ENCODE assay signal across 1 cellular context in the genomic region with DNA sequence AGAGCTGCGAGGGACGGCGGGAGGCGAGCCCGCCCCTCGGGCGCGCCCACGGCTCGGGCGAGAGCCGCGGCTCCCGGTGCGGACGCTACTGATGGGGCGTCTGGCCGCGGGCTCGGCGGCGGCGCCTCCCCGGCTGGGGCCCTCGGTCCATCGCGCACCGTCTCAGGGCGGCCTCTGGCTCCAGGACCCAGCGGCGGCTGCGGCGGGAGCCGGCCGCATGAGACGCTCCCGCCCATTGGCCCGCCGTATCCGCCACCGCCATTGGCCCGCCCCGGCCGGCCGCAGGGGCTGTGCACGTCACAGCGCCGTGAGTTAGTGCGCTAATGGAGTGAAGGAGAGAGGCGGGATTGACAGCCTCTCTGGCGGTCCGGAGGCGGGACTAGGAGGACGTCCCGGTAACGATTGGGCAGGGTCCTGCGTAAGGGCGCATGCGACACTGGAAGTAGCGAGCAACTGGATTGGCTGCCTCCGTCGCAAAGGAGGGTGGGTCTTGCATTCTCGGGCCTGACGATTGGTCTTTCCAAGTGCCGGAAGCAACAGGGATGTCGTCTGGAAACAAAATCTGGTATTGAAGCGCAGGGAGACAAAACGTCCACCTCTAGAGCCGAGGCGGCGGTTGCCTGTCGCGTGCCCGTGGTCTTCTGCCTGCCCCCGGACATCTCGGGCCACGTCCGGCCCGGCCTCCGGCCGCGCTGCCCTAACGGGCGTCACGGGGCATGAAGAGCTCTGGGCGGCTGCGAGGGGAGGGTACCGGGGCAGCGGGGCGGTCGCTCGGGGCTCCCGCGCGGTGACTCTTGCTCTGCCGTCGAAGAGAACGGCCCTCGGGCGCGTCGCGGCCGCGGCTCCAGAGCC.
TF ChIP-seq lines count a peak whose summit lies in the region.

Gene ANKRD11 (minus strand): TSS at position 176 of the 852 bp plus-strand sequence. CDS start 173,542 bp downstream, outside the sequence.

TF ChIP-seq in GM12878, 131 proteins besides CTCF, POLR2A, EP300 and RAD21 (continued from another document and continues in another):
- TF ChIP-seq, protein P1, sequence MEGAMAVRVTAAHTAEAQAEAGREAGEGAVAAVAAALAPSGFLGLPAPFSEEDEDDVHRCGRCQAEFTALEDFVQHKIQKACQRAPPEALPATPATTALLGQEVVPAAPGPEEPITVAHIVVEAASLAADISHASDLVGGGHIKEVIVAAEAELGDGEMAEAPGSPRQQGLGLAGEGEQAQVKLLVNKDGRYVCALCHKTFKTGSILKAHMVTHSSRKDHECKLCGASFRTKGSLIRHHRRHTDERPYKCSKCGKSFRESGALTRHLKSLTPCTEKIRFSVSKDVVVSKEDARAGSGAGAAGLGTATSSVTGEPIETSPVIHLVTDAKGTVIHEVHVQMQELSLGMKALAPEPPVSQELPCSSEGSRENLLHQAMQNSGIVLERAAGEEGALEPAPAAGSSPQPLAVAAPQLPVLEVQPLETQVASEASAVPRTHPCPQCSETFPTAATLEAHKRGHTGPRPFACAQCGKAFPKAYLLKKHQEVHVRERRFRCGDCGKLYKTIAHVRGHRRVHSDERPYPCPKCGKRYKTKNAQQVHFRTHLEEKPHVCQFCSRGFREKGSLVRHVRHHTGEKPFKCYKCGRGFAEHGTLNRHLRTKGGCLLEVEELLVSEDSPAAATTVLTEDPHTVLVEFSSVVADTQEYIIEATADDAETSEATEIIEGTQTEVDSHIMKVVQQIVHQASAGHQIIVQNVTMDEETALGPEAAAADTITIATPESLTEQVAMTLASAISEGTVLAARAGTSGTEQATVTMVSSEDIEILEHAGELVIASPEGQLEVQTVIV (IDR thresholded peaks at IDR 0.05; ENCODE audit: borderline replicate concordance, partially characterized antibody): peak; percentile 94
- TF ChIP-seq EZH2 (IDR thresholded peaks at IDR 0.05; ENCODE audit: borderline replicate concordance, control insufficient read depth, low read depth, low read length) (no peak), GABPA (IDR thresholded peaks at IDR 0.05; ENCODE audit: low read depth) (no peak; the same call in 1 of the 2 replicates), EED (IDR thresholded peaks at IDR 0.05; ENCODE audit: low read depth) (no peak), CHD1 (IDR thresholded peaks at IDR 0.05; ENCODE audit: low read depth, low read length) (0 out of 2 replicates have a peak, but pooled peaks have one; percentile 47), ZNF592 (IDR thresholded peaks at IDR 0.05) (no peak), CEBPB (IDR thresholded peaks at IDR 0.05; ENCODE audit: borderline replicate concordance in 1 of 2, low read depth in 2 of 2, low read length in 2 of 2) (no peak), CBFB (IDR thresholded peaks at IDR 0.05; ENCODE audit: low read depth) (no peak), PKNOX1 (IDR thresholded peaks at IDR 0.05) (peak; percentile 99), SMAD5 (IDR thresholded peaks at IDR 0.05; ENCODE audit: low read depth) (no peak; the same call in 1 of the 2 replicates), HDAC6 (IDR thresholded peaks at IDR 0.05; ENCODE audit: unreplicated experiment) (peak; percentile 66), HCFC1 (IDR thresholded peaks at IDR 0.05; ENCODE audit: low read length) (peak; percentile 44; the same call in 1 of the 2 replicates), MEF2B (IDR thresholded peaks at IDR 0.05; ENCODE audit: partially characterized antibody, poor library complexity, severe bottlenecking) (no peak), POLR2AphosphoS2 (IDR thresholded peaks at IDR 0.05; ENCODE audit: low read depth, low read length) (peak; percentile 56; the same call in 1 of the 2 replicates), STAT1 (conservative IDR thresholded peaks at IDR 0.05) (no peak), KLF5 (IDR thresholded peaks at IDR 0.05; ENCODE audit: partially characterized antibody) (peak; percentile 79), ETV6 (conservative IDR thresholded peaks at IDR 0.05 in 1 of 2, IDR thresholded peaks at IDR 0.05 in 1 of 2; ENCODE audit: borderline replicate concordance in 1 of 2, low read depth in 1 of 2) (no peak), PAX5 (IDR thresholded peaks at IDR 0.05; ENCODE audit: borderline replicate concordance, low read depth, low read length) (no peak), WRNIP1 (IDR thresholded peaks at IDR 0.05; ENCODE audit: borderline replicate concordance, low read depth, low read length) (no peak), TCF12 (IDR thresholded peaks at IDR 0.05; ENCODE audit: low read depth, low read length) (peak; percentile 32; the same call in 1 of the 2 replicates), HDGF (IDR thresholded peaks at IDR 0.05) (peak; percentile 96), STAT3 (IDR thresholded peaks at IDR 0.05; ENCODE audit: low read depth, low read length) (no peak), SMC3 (IDR thresholded peaks at IDR 0.05; ENCODE audit: borderline replicate concordance, low read length) (no peak), ZSCAN29 (IDR thresholded peaks at IDR 0.05) (peak; percentile 11; the same call in 1 of the 2 replicates), CBX3 (IDR thresholded peaks at IDR 0.05; ENCODE audit: borderline replicate concordance, low read depth) (no peak), TCF7 (IDR thresholded peaks at IDR 0.05; ENCODE audit: borderline replicate concordance) (no peak), YBX1 (IDR thresholded peaks at IDR 0.05) (no peak), POLR2AphosphoS5 (IDR thresholded peaks at IDR 0.05; ENCODE audit: low read length) (peak; percentile 92), POU2F2 (IDR thresholded peaks at IDR 0.05; ENCODE audit: borderline replicate concordance, low read depth, low read length) (peak; percentile 73; the same call in 2 of the 3 replicates), JUNB (IDR thresholded peaks at IDR 0.05) (no peak), NRF1 (conservative IDR thresholded peaks at IDR 0.05; ENCODE audit: low read depth, low read length) (peak; percentile 41), ZNF622 (IDR thresholded peaks at IDR 0.05) (no peak), ZNF217 (IDR thresholded peaks at IDR 0.05) (no peak), NR2C1 (IDR thresholded peaks at IDR 0.05) (peak; percentile 21; the same call in 1 of the 2 replicates), SUZ12 (IDR thresholded peaks at IDR 0.05; ENCODE audit: unreplicated experiment) (no peak), SPI1 (IDR thresholded peaks at IDR 0.05; ENCODE audit: borderline replicate concordance, insufficient read depth, low read depth, low read length) (no peak), RUNX3 (IDR thresholded peaks at IDR 0.05; ENCODE audit: low read length) (peak; percentile 57), SREBF2 (IDR thresholded peaks at IDR 0.05; ENCODE audit: low read length) (peak; percentile 80), USF2 (IDR thresholded peaks at IDR 0.05; ENCODE audit: borderline replicate concordance, low read depth, low read length) (no peak; the same call in 1 of the 2 replicates), MEF2A (IDR thresholded peaks at IDR 0.05; ENCODE audit: insufficient read depth, low read depth, low read length) (0 out of 2 replicates have a peak, but pooled peaks have one; percentile 22), MTA3 (IDR thresholded peaks at IDR 0.05; ENCODE audit: borderline replicate concordance, low read length) (no peak)
- TF ChIP-seq, protein P2, sequence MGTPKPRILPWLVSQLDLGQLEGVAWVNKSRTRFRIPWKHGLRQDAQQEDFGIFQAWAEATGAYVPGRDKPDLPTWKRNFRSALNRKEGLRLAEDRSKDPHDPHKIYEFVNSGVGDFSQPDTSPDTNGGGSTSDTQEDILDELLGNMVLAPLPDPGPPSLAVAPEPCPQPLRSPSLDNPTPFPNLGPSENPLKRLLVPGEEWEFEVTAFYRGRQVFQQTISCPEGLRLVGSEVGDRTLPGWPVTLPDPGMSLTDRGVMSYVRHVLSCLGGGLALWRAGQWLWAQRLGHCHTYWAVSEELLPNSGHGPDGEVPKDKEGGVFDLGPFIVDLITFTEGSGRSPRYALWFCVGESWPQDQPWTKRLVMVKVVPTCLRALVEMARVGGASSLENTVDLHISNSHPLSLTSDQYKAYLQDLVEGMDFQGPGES (IDR thresholded peaks at IDR 0.05): peak; percentile 96
- TF ChIP-seq, protein P3, sequence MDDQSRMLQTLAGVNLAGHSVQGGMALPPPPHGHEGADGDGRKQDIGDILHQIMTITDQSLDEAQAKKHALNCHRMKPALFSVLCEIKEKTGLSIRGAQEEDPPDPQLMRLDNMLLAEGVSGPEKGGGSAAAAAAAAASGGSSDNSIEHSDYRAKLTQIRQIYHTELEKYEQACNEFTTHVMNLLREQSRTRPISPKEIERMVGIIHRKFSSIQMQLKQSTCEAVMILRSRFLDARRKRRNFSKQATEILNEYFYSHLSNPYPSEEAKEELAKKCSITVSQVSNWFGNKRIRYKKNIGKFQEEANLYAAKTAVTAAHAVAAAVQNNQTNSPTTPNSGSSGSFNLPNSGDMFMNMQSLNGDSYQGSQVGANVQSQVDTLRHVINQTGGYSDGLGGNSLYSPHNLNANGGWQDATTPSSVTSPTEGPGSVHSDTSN (IDR thresholded peaks at IDR 0.05; ENCODE audit: insufficient replicate concordance, low read depth, low read length): peak; percentile 92
- TF ChIP-seq, protein P4, sequence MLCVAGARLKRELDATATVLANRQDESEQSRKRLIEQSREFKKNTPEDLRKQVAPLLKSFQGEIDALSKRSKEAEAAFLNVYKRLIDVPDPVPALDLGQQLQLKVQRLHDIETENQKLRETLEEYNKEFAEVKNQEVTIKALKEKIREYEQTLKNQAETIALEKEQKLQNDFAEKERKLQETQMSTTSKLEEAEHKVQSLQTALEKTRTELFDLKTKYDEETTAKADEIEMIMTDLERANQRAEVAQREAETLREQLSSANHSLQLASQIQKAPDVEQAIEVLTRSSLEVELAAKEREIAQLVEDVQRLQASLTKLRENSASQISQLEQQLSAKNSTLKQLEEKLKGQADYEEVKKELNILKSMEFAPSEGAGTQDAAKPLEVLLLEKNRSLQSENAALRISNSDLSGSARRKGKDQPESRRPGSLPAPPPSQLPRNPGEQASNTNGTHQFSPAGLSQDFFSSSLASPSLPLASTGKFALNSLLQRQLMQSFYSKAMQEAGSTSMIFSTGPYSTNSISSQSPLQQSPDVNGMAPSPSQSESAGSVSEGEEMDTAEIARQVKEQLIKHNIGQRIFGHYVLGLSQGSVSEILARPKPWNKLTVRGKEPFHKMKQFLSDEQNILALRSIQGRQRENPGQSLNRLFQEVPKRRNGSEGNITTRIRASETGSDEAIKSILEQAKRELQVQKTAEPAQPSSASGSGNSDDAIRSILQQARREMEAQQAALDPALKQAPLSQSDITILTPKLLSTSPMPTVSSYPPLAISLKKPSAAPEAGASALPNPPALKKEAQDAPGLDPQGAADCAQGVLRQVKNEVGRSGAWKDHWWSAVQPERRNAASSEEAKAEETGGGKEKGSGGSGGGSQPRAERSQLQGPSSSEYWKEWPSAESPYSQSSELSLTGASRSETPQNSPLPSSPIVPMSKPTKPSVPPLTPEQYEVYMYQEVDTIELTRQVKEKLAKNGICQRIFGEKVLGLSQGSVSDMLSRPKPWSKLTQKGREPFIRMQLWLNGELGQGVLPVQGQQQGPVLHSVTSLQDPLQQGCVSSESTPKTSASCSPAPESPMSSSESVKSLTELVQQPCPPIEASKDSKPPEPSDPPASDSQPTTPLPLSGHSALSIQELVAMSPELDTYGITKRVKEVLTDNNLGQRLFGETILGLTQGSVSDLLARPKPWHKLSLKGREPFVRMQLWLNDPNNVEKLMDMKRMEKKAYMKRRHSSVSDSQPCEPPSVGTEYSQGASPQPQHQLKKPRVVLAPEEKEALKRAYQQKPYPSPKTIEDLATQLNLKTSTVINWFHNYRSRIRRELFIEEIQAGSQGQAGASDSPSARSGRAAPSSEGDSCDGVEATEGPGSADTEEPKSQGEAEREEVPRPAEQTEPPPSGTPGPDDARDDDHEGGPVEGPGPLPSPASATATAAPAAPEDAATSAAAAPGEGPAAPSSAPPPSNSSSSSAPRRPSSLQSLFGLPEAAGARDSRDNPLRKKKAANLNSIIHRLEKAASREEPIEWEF (IDR thresholded peaks at IDR 0.05; ENCODE audit: insufficient replicate concordance, low read depth, low read length): peak; percentile 8
